20 cellular contexts compared by ENCODE assay signal in the genomic region with DNA sequence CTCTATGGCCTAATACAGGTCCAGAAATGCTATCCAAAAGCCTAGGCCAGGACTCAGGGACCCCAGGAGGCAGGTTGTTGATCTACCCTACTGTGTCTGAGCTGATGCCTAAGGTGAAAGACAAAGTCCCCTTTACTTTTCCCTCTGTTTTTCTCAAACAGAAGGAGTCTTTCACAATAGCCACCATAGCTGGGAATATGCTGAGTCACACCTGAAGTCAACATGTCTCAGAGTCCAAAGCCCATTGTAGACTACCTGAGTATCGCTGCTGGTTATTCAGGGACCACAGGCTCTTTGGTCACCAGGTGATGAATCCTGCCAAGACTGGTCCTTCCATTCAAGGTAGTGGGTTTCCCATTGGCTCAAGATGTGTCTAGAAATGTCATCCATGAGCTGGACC.
DNase-seq lines count a peak whose midpoint lies in the region; ATAC-seq, FAIRE-seq and TF ChIP-seq lines count a peak whose summit lies in the region.
"Had no signal": no experiment of that assay in that cellular context is flagged by ENCODE, and none has a peak within 500 bp of the region (broad histone marks: within the 10 kb centered on the region; RNA-seq: fewer than 3 reads in every experiment).

No MANE protein-coding gene starts in this region.

- H2BK5ac ChIP-seq in IMR-90 (ENCODE audit: low read depth, low read length, poor library complexity, severe bottlenecking) (no peak overlapping the region), neuronal stem cell (ENCODE audit: low read length) (no peak overlapping the region)

- BruUV-seq in HepG2 (replicated peaks; lab: Mats Ljungman, UMichigan) (no TSS peak), IMR-90 (replicated peaks; lab: Mats Ljungman, UMichigan) (no TSS peak)

- H3K4me3 ChIP-seq in HepG2 (replicated peaks in 1 of 3; ENCODE audit: insufficient read depth in 1 of 3, low read depth in 2 of 3, low read length in 3 of 3) = no peak overlapping the region
- H3K4me3 ChIP-seq in right lobe of liver = no peak overlapping the region
- no peak overlapping the region for H3K4me3 ChIP-seq in IMR-90 (ENCODE audit: insufficient read depth, low read depth, low read length)
- H3K4me3 ChIP-seq in bronchial epithelial cell (ENCODE audit: low read depth, low read length) = no peak overlapping the region
- no peak overlapping the region for H3K4me3 ChIP-seq in neuronal stem cell (ENCODE audit: low read length in 2 of 2)
- no peak overlapping the region for H3K4me3 ChIP-seq in pancreas
- H3K4me3 ChIP-seq: GM23248 had no signal

- in situ Hi-C loops in HepG2 (cut with HindIII; ENCODE audit: extremely low pct_ligation_motif_present, low pct_unique_long_range_greater_than_20kb) (no loop called here), IMR-90 (cut with MboI; ENCODE audit: low sequenced_read_pairs) (no loop called here)

- H3K18ac ChIP-seq in IMR-90 (ENCODE audit: low read depth, low read length) = no peak overlapping the region
- no peak overlapping the region for H3K18ac ChIP-seq in neuronal stem cell (ENCODE audit: low read length)

- no peak overlapping the region for H2BK12ac ChIP-seq in neuronal stem cell (ENCODE audit: low read length)

- H3K27ac ChIP-seq in HepG2 (ENCODE audit: extremely low read length, insufficient read depth, low read length) (no peak overlapping the region), right lobe of liver (no peak overlapping the region), IMR-90 (ENCODE audit: insufficient read depth, low read length) (no peak overlapping the region), neuronal stem cell (replicated peaks; ENCODE audit: low read length) (no peak overlapping the region), pancreas (no peak overlapping the region)
- H3K27ac ChIP-seq: GM23248 had no signal

- H3K56ac ChIP-seq in IMR-90 (ENCODE audit: extremely low read depth, insufficient read depth, low read length) = no peak overlapping the region

- no peak for DNase-seq in HepG2 (ENCODE audit: low spot score)
- no peak for DNase-seq in right lobe of liver
- no peak for DNase-seq in IMR-90
- no peak for DNase-seq in bronchial epithelial cell (ENCODE audit: low read depth)
- no peak for DNase-seq in neuronal stem cell (ENCODE audit: low spot score)
- no peak for DNase-seq in pancreas
- DNase-seq in SW480 (ENCODE audit: low spot score) = no peak
- DNase-seq: 8988T; CD4-positive, alpha-beta T cell; CD8-positive, alpha-beta memory T cell; DMS 273 treated with DMSO at 0.1 percent for 48 hours; DND-41; GM23248; H7; HCEC 1CT had no signal

- H2BK15ac ChIP-seq in IMR-90 (ENCODE audit: low read depth, low read length) (no peak overlapping the region), neuronal stem cell (ENCODE audit: low read length) (no peak overlapping the region)

- TF ChIP-seq EP300 in HepG2 (IDR thresholded peaks at IDR 0.05; ENCODE audit: low read depth in 2 of 2, low read length in 2 of 2) = no peak
- TF ChIP-seq EP300 in HepG2 (CRISPR knock-in tag; IDR thresholded peaks at IDR 0.05; ENCODE audit: borderline replicate concordance) = no peak

- no peaks in the 10 kb centered on the region for H4K20me1 ChIP-seq in HepG2 (ENCODE audit: insufficient read depth, low read length)
- no peaks in the 10 kb centered on the region for H4K20me1 ChIP-seq in IMR-90 (ENCODE audit: insufficient read depth, low read length)

- no peaks in the 10 kb centered on the region for H3K9me1 ChIP-seq in IMR-90 (ENCODE audit: insufficient read depth, low read length)

- H3K4me2 ChIP-seq in HepG2 (ENCODE audit: low read depth, low read length) = no peak overlapping the region
- no peak overlapping the region for H3K4me2 ChIP-seq in IMR-90 (ENCODE audit: low read depth, low read length)
- H3K4me2 ChIP-seq in neuronal stem cell (ENCODE audit: insufficient read depth, low read length, poor library complexity, severe bottlenecking) = no peak overlapping the region

- H3K4ac ChIP-seq in IMR-90 (ENCODE audit: low read depth, low read length) (no peak overlapping the region), neuronal stem cell (ENCODE audit: low read length) (no peak overlapping the region)

- H4K91ac ChIP-seq in IMR-90 (ENCODE audit: insufficient read depth, low read depth, low read length) = no peak overlapping the region
- H4K91ac ChIP-seq in neuronal stem cell (ENCODE audit: low read depth, low read length, poor library complexity) = no peak overlapping the region

- peaks cover 35% of the 10 kb centered on the region for H3K9me3 ChIP-seq in HepG2 (ENCODE audit: low read length)
- no peaks in the 10 kb centered on the region for H3K9me3 ChIP-seq in right lobe of liver
- H3K9me3 ChIP-seq in IMR-90 (ENCODE audit: control insufficient read depth, insufficient read depth, low read length) = peaks cover 5% of the 10 kb centered on the region; the same call in 1 of the 2 replicates
- H3K9me3 ChIP-seq in neuronal stem cell (replicated peaks in 1 of 2; ENCODE audit: control insufficient read depth in 2 of 2, insufficient read depth in 1 of 2, low read depth in 1 of 2, low read length in 2 of 2) = no peaks in the 10 kb centered on the region
- no peaks in the 10 kb centered on the region for H3K9me3 ChIP-seq in pancreas

- no peak for TF ChIP-seq CTCF in HepG2 (CRISPR knock-in tag; IDR thresholded peaks at IDR 0.05)
- no peak for TF ChIP-seq CTCF in right lobe of liver (IDR thresholded peaks at IDR 0.05)
- TF ChIP-seq CTCF in IMR-90 (conservative IDR thresholded peaks at IDR 0.05; ENCODE audit: low read depth, low read length) = no peak
- no peak for TF ChIP-seq CTCF in bronchial epithelial cell (IDR thresholded peaks at IDR 0.05; ENCODE audit: insufficient read depth, low read length, severe bottlenecking)
- TF ChIP-seq CTCF in pancreas (IDR thresholded peaks at IDR 0.05) = no peak

- no peak overlapping the region for H2AFZ ChIP-seq in HepG2 (ENCODE audit: low read length)
- no peak overlapping the region for H2AFZ ChIP-seq in IMR-90 (replicated peaks; ENCODE audit: low read length, poor library complexity)
- no peak overlapping the region for H2AFZ ChIP-seq in neuronal stem cell (ENCODE audit: low read length)
- H2AFZ ChIP-seq: GM23248 had no signal

- ATAC-seq in HepG2 (no peak), right lobe of liver (no peak), IMR-90 (ENCODE audit: low read depth) (no peak), pancreas (no peak)

- H3K36me3 ChIP-seq in HepG2 (replicated peaks in 1 of 2; ENCODE audit: control insufficient read depth in 1 of 2, insufficient read depth in 2 of 2, low read length in 2 of 2) = no peaks in the 10 kb centered on the region
- H3K36me3 ChIP-seq in right lobe of liver = no peaks in the 10 kb centered on the region
- no peaks in the 10 kb centered on the region for H3K36me3 ChIP-seq in IMR-90 (ENCODE audit: control insufficient read depth, insufficient read depth, low read length)
- no peaks in the 10 kb centered on the region for H3K36me3 ChIP-seq in bronchial epithelial cell (ENCODE audit: control insufficient read depth, insufficient read depth, low read length)
- no peaks in the 10 kb centered on the region for H3K36me3 ChIP-seq in neuronal stem cell (replicated peaks in 1 of 2; ENCODE audit: control insufficient read depth in 2 of 2, insufficient read depth in 2 of 2, low read length in 2 of 2)
- no peaks in the 10 kb centered on the region for H3K36me3 ChIP-seq in pancreas

- no peaks in the 10 kb centered on the region for H3K4me1 ChIP-seq in HepG2 (ENCODE audit: insufficient read depth, low read length)
- H3K4me1 ChIP-seq in right lobe of liver = no peaks in the 10 kb centered on the region
- no peaks in the 10 kb centered on the region for H3K4me1 ChIP-seq in IMR-90 (ENCODE audit: control insufficient read depth, insufficient read depth, low read length)
- no peaks in the 10 kb centered on the region for H3K4me1 ChIP-seq in neuronal stem cell (ENCODE audit: control insufficient read depth in 2 of 2, insufficient read depth in 1 of 2, low read depth in 1 of 2, low read length in 2 of 2)
- no peaks in the 10 kb centered on the region for H3K4me1 ChIP-seq in pancreas

- no peaks in the 10 kb centered on the region for H3K79me2 ChIP-seq in HepG2 (ENCODE audit: insufficient read depth, low read length)

- no peaks in the 10 kb centered on the region for H3K27me3 ChIP-seq in HepG2 (ENCODE audit: control insufficient read depth in 1 of 2, insufficient read depth in 2 of 2, low read length in 2 of 2)
- no peaks in the 10 kb centered on the region for H3K27me3 ChIP-seq in right lobe of liver
- H3K27me3 ChIP-seq in IMR-90 (ENCODE audit: control insufficient read depth, insufficient read depth, low read length) = no peaks in the 10 kb centered on the region
- H3K27me3 ChIP-seq in bronchial epithelial cell (ENCODE audit: control insufficient read depth, insufficient read depth, low read length) = no peaks in the 10 kb centered on the region
- H3K27me3 ChIP-seq in neuronal stem cell (ENCODE audit: control insufficient read depth in 3 of 3, insufficient read depth in 3 of 3, low read depth in 1 of 3, low read length in 3 of 3) = no peaks in the 10 kb centered on the region
- H3K27me3 ChIP-seq in pancreas = no peaks in the 10 kb centered on the region

- WGBS in HepG2 (ENCODE audit: low lambda C conversion rate) = 0% methylated on average over 1 of the region's 1 CpG
- 60% methylated on average over 1 of the region's 1 CpG for whole genome bisulfite sequencing in right lobe of liver (ENCODE audit: insufficient coverage, low coverage, low lambda C conversion rate, missing lambda C conversion rate)
- no CpG with 5 or more reads among the region's 1 CpG for WGBS in IMR-90 (ENCODE audit: extremely low coverage in 2 of 2, insufficient read length in 1 of 2), 2 experiments
- WGBS in neuronal stem cell (ENCODE audit: extremely low coverage in 2 of 2, insufficient read length in 2 of 2, insufficient replicate concordance in 1 of 2), 2 donors = no CpG with 5 or more reads among the region's 1 CpG
- 70 to 72% methylated on average over 1 of the region's 1 CpG for WGBS in pancreas, 2 donors

- no peak overlapping the region for H2BK20ac ChIP-seq in IMR-90 (ENCODE audit: low read depth, low read length)

- H3K79me1 ChIP-seq in IMR-90 (ENCODE audit: low read depth in 1 of 2, low read length in 2 of 2) (no peaks in the 10 kb centered on the region), neuronal stem cell (ENCODE audit: low read depth, low read length) (no peaks in the 10 kb centered on the region)

- POLR2A ChIA-PET in HepG2 (lab: Yijun Ruan, JAX) = no interaction called here
- POLR2A ChIA-PET in IMR-90 (lab: Charles Lee; ENCODE audit: unreplicated experiment) = no interaction called here

- H4K8ac ChIP-seq in IMR-90 (ENCODE audit: low read depth in 2 of 2, low read length in 2 of 2) (no peak overlapping the region), neuronal stem cell (ENCODE audit: low read depth, low read length) (no peak overlapping the region)

- dilution Hi-C loops in IMR-90 (cut with HindIII; ENCODE audit: low sequenced_read_pairs, unreplicated experiment) = no loop called here

- H2AK9ac ChIP-seq in IMR-90 (replicated peaks; ENCODE audit: low read depth, low read length, poor library complexity) = no peak overlapping the region

- TF ChIP-seq POLR2A in HepG2 (IDR thresholded peaks at IDR 0.05; ENCODE audit: insufficient read depth in 1 of 2, low read depth in 2 of 2, low read length in 2 of 2) (no peak), right lobe of liver (IDR thresholded peaks at IDR 0.05) (no peak), IMR-90 (IDR thresholded peaks at IDR 0.05; ENCODE audit: low read depth, low read length) (no peak)

- no peak for FAIRE-seq in HepG2 (lab: Jason Lieb, UNC)
- FAIRE-seq in bronchial epithelial cell (lab: Jason Lieb, UNC) = peak; percentile 18
- no peak for FAIRE-seq in pancreas (lab: Jason Lieb, UNC)
- FAIRE-seq: D721Med, G401.6, GM12892, GM19239, H1 had no signal

- H3K9ac ChIP-seq in HepG2 (ENCODE audit: insufficient read depth, low read depth, low read length) = no peak overlapping the region
- no peak overlapping the region for H3K9ac ChIP-seq in IMR-90 (ENCODE audit: low read depth, low read length)
- H3K9ac ChIP-seq in neuronal stem cell (ENCODE audit: low read depth, low read length, poor library complexity) = no peak overlapping the region
- H3K9ac ChIP-seq: GM23248 had no signal

- no peak overlapping the region for H2AK5ac ChIP-seq in IMR-90 (ENCODE audit: low read depth, low read length)
- no peak overlapping the region for H2AK5ac ChIP-seq in neuronal stem cell (ENCODE audit: low read depth, low read length)

- TF ChIP-seq RAD21 in HepG2 (CRISPR knock-in tag; IDR thresholded peaks at IDR 0.05) = no peak
- TF ChIP-seq RAD21 in IMR-90 (IDR thresholded peaks at IDR 0.05; ENCODE audit: low read length) = no peak

- H3K23ac ChIP-seq in IMR-90 (ENCODE audit: low read depth, low read length) (no peak overlapping the region), neuronal stem cell (ENCODE audit: low read depth, low read length, poor library complexity) (no peak overlapping the region)

- H2BK120ac ChIP-seq in IMR-90 (ENCODE audit: low read depth, low read length) (no peak overlapping the region), neuronal stem cell (ENCODE audit: low read depth, low read length) (no peak overlapping the region)

- CTCF ChIA-PET in HepG2 (lab: Yijun Ruan, JAX; ENCODE audit: low intra/inter-chr PET ratio, low total read pairs) = no interaction called here
- CTCF ChIA-PET in IMR-90 (lab: Yijun Ruan, JAX) = no interaction called here

- H3K14ac ChIP-seq in IMR-90 (replicated peaks; ENCODE audit: low read depth, low read length) = no peak overlapping the region
- no peak overlapping the region for H3K14ac ChIP-seq in neuronal stem cell (ENCODE audit: low read length)

- H4K5ac ChIP-seq in IMR-90 (ENCODE audit: low read depth, low read length) = no peak overlapping the region

- intact Hi-C loops in HepG2 (cut with micrococcal nuclease; ENCODE audit: unreplicated experiment) = no loop called here
- intact Hi-C loops in right lobe of liver (cut with DNase I) = no loop called here
- intact Hi-C loops in IMR-90 (cut with micrococcal nuclease) = no loop called here
- intact Hi-C loops in pancreas (cut with DNase I) = no loop called here
